1 cellular context compared by ENCODE assay signal in genomic region chr21:29017639-29018237, GRCh38.
TF ChIP-seq lines count a peak whose summit lies in the region.

No MANE protein-coding gene starts in this region.

TF ChIP-seq in GM12878, 131 proteins besides CTCF, POLR2A, EP300 and RAD21:
- TF ChIP-seq ZNF687 (IDR thresholded peaks at IDR 0.05) (peak; percentile 44; the same call in 1 of the 2 replicates), NBN (IDR thresholded peaks at IDR 0.05) (0 out of 2 replicates have a peak, but pooled peaks have one; percentile 42), TCF12 (IDR thresholded peaks at IDR 0.05; ENCODE audit: low read depth, low read length) (0 out of 2 replicates have a peak, but pooled peaks have one; percentile 33), CBX5 (IDR thresholded peaks at IDR 0.05; ENCODE audit: low read depth) (0 out of 2 replicates have a peak, but pooled peaks have one; percentile 35), MXI1 (IDR thresholded peaks at IDR 0.05; ENCODE audit: low read depth, low read length) (0 out of 2 replicates have a peak, but pooled peaks have one; percentile 29), RUNX3 (IDR thresholded peaks at IDR 0.05; ENCODE audit: low read length) (peak; percentile 40; the same call in 1 of the 2 replicates), SREBF2 (IDR thresholded peaks at IDR 0.05; ENCODE audit: low read length) (no peak), SMAD1 (IDR thresholded peaks at IDR 0.05; ENCODE audit: low read depth, partially characterized antibody) (no peak), IKZF1 (conservative IDR thresholded peaks at IDR 0.05) (0 out of 2 replicates have a peak, but pooled peaks have one; percentile 12), BACH1 (IDR thresholded peaks at IDR 0.05; ENCODE audit: borderline replicate concordance) (no peak), RELB (IDR thresholded peaks at IDR 0.05; ENCODE audit: low read depth) (peak; percentile 31; the same call in 1 of the 2 replicates), YY1 (IDR thresholded peaks at IDR 0.05; ENCODE audit: low read depth, low read length) (0 out of 2 replicates have a peak, but pooled peaks have one; percentile 46), IRF5 (IDR thresholded peaks at IDR 0.05; ENCODE audit: borderline replicate concordance) (no peak), IKZF2 (IDR thresholded peaks at IDR 0.05) (peak; percentile 42 to 54; a peak in 2 of 4 replicates), SIN3A (IDR thresholded peaks at IDR 0.05; ENCODE audit: low read depth, low read length) (peak; percentile 63; the same call in 1 of the 2 replicates), SPI1 (IDR thresholded peaks at IDR 0.05; ENCODE audit: borderline replicate concordance, insufficient read depth, low read depth, low read length) (peak; percentile 79; the same call in 1 of the 2 replicates)
